8 cellular contexts compared by ENCODE assay signal in genomic region chr6:111478749-111479148, GRCh38. TPM values are rescaled to one million over a fixed set of nuclear protein-coding genes. Genes with fewer than 3 reads are reported as not detected.
DNase-seq lines count a peak whose midpoint lies in the region; ATAC-seq and TF ChIP-seq lines count a peak whose summit lies in the region.

No MANE protein-coding gene starts in this region.

- no peaks in the 10 kb centered on the region for H3K27me3 Mint-ChIP-seq in stimulated activated naive B cell treated with anti-CD40 and anti-IgM and Interleukin-4, amounts not matched to agents 10 μg/mL and 1 μg/mL and 100 μg/mL, for 72 hours

- H4K20me1 ChIP-seq in IMR-90 (ENCODE audit: insufficient read depth, low read length) (peaks cover 37% of the 10 kb centered on the region), smooth muscle cell (ENCODE audit: low read depth) (peaks cover 52% of the 10 kb centered on the region)

- DNase-seq in GDM1 (lab: John Stamatoyannopoulos, UW) = peak; percentile 27
- DNase-seq in IMR-90 = peak; percentile 72
- DNase-seq in SK-N-DZ (ENCODE audit: low spot score) = peak; percentile 29
- peak; percentile 66 for DNase-seq in foreskin melanocyte
- no peak for DNase-seq in smooth muscle cell (lab: John Stamatoyannopoulos, UW; ENCODE audit: unreplicated experiment)
- no peak for DNase-seq in stimulated activated naive B cell treated with anti-CD40 and anti-IgM and Interleukin-4, amounts not matched to agents 10 μg/mL and 1 μg/mL and 100 μg/mL, for 72 hours

- H3K4me2 ChIP-seq in IMR-90 (ENCODE audit: low read depth, low read length) = peak overlapping the region; percentile 48; the same call in 1 of the 2 replicates
- no peak overlapping the region for H3K4me2 ChIP-seq in smooth muscle cell

- no peaks in the 10 kb centered on the region for H3K9me3 ChIP-seq in IMR-90 (ENCODE audit: control insufficient read depth, insufficient read depth, low read length)
- H3K9me3 ChIP-seq in smooth muscle cell (replicated peaks; ENCODE audit: low read depth) = no peaks in the 10 kb centered on the region

- CTCF ChIA-PET in IMR-90 (lab: Yijun Ruan, JAX) = interaction anchor here (0.5 to 1.8 kb wide), 12 partner anchors 18 to 1150 kb away, joined by 3 to 8 read pairs (median 5); a partner anchor contains a TSS

- no peak overlapping the region for H3K27ac ChIP-seq in 22Rv1
- H3K27ac ChIP-seq in IMR-90 (ENCODE audit: insufficient read depth, low read length) = no peak overlapping the region
- peak overlapping the region; percentile 46 for H3K27ac ChIP-seq in smooth muscle cell (ENCODE audit: low read depth)

- BruUV-seq in IMR-90 (replicated peaks; lab: Mats Ljungman, UMichigan) = no TSS peak

- peak overlapping the region; percentile 91; the same call in 1 of the 2 replicates for H3K14ac ChIP-seq in IMR-90 (replicated peaks; ENCODE audit: low read depth, low read length)

- H3K79me1 ChIP-seq in IMR-90 (ENCODE audit: low read depth in 1 of 2, low read length in 2 of 2) = peaks cover 4 to 45% of the 10 kb centered on the region in 2 experiments; a peak in 2 of 4 replicates

- H3K79me2 ChIP-seq in smooth muscle cell (ENCODE audit: low read depth) = peaks cover 78% of the 10 kb centered on the region

- H3K4me1 ChIP-seq in IMR-90 (ENCODE audit: control insufficient read depth, insufficient read depth, low read length) (peaks cover 8% of the 10 kb centered on the region), smooth muscle cell (ENCODE audit: low read depth) (peaks cover 39% of the 10 kb centered on the region)

- POLR2A ChIA-PET in IMR-90 (lab: Charles Lee; ENCODE audit: unreplicated experiment) = no interaction called here

- H4K91ac ChIP-seq in IMR-90 (ENCODE audit: insufficient read depth, low read depth, low read length) = 0 out of 2 replicates have a peak overlapping the region, but pooled peaks have one; percentile 13

- in situ Hi-C loops in IMR-90 (cut with MboI; ENCODE audit: low sequenced_read_pairs) = no loop called here

- peak overlapping the region; percentile 53 for H2BK20ac ChIP-seq in IMR-90 (ENCODE audit: low read depth, low read length)

- TF ChIP-seq CTCF in 22Rv1 (IDR thresholded peaks at IDR 0.05) (peak; percentile 61), IMR-90 (conservative IDR thresholded peaks at IDR 0.05; ENCODE audit: low read depth, low read length) (peak; percentile 59), smooth muscle cell (IDR thresholded peaks at IDR 0.05; ENCODE audit: borderline replicate concordance, insufficient read depth, poor library complexity, severe bottlenecking) (no peak)

- peak overlapping the region; percentile 69; the same call in 1 of the 2 replicates for H3K4ac ChIP-seq in IMR-90 (ENCODE audit: low read depth, low read length)

- no peak overlapping the region for H4K8ac ChIP-seq in IMR-90 (ENCODE audit: low read depth in 2 of 2, low read length in 2 of 2)

- H3K4me3 Mint-ChIP-seq in stimulated activated naive B cell treated with anti-CD40 and anti-IgM and Interleukin-4, amounts not matched to agents 10 μg/mL and 1 μg/mL and 100 μg/mL, for 72 hours = no peak overlapping the region

- H3K36me3 ChIP-seq in IMR-90 (ENCODE audit: control insufficient read depth, insufficient read depth, low read length) = no peaks in the 10 kb centered on the region
- H3K36me3 ChIP-seq in smooth muscle cell (ENCODE audit: low read depth) = no peaks in the 10 kb centered on the region

- H2AK5ac ChIP-seq in IMR-90 (ENCODE audit: low read depth, low read length) = no peak overlapping the region; the same call in 1 of the 2 replicates

- no CpG with 5 or more reads among the region's 1 CpG for WGBS in IMR-90 (ENCODE audit: extremely low coverage in 2 of 2, insufficient read length in 1 of 2), 2 experiments
- 15% methylated on average over 1 of the region's 1 CpG for WGBS in smooth muscle cell (ENCODE audit: low lambda C conversion rate)

- H3K23ac ChIP-seq in IMR-90 (ENCODE audit: low read depth, low read length) = peak overlapping the region; percentile 94

- intact Hi-C loops in IMR-90 (cut with micrococcal nuclease) = loop anchor here (2.0 to 5.0 kb wide), 2 partner anchors 61 to 118 kb away; no protein-coding TSS in a partner anchor

- H2BK5ac ChIP-seq in IMR-90 (ENCODE audit: low read depth, low read length, poor library complexity, severe bottlenecking) = no peak overlapping the region

- ATAC-seq in IMR-90 (ENCODE audit: low read depth) (no peak), GM21423 (IDR thresholded peaks at IDR 0.05; ENCODE audit: unreplicated experiment) (no peak)
- ATAC-seq in stimulated activated naive B cell treated with anti-CD40 and anti-IgM and Interleukin-4, amounts not matched to agents 10 μg/mL and 1 μg/mL and 100 μg/mL, for 72 hours (replicated peaks) = no peak

- H3K4me3 ChIP-seq in IMR-90 (ENCODE audit: insufficient read depth, low read depth, low read length) (no peak overlapping the region), smooth muscle cell (no peak overlapping the region)

- H3K27ac Mint-ChIP-seq in stimulated activated naive B cell treated with anti-CD40 and anti-IgM and Interleukin-4, amounts not matched to agents 10 μg/mL and 1 μg/mL and 100 μg/mL, for 72 hours = no peak overlapping the region

- H3K9me1 ChIP-seq in IMR-90 (ENCODE audit: insufficient read depth, low read length) = peaks cover 9% of the 10 kb centered on the region

- no peak overlapping the region for H2AFZ ChIP-seq in IMR-90 (replicated peaks; ENCODE audit: low read length, poor library complexity)
- no peak overlapping the region for H2AFZ ChIP-seq in smooth muscle cell (ENCODE audit: low read depth)

- H3F3A ChIP-seq in smooth muscle cell (ENCODE audit: low read depth) = no peaks in the 10 kb centered on the region

- peaks cover 25 to 32% of the 10 kb centered on the region in 2 donors for H3K4me1 Mint-ChIP-seq in stimulated activated naive B cell treated with anti-CD40 and anti-IgM and Interleukin-4, amounts not matched to agents 10 μg/mL and 1 μg/mL and 100 μg/mL, for 72 hours

- peak; percentile 62 for TF ChIP-seq RAD21 in IMR-90 (IDR thresholded peaks at IDR 0.05; ENCODE audit: low read length)

- H2BK120ac ChIP-seq in IMR-90 (ENCODE audit: low read depth, low read length) = peak overlapping the region; percentile 76; the same call in 1 of the 2 replicates

- peak overlapping the region; percentile 2; the same call in 1 of the 2 replicates for H3K56ac ChIP-seq in IMR-90 (ENCODE audit: extremely low read depth, insufficient read depth, low read length)

- H3K27me3 ChIP-seq in IMR-90 (ENCODE audit: control insufficient read depth, insufficient read depth, low read length) (no peaks in the 10 kb centered on the region), smooth muscle cell (ENCODE audit: low read depth) (no peaks in the 10 kb centered on the region)

- H2BK15ac ChIP-seq in IMR-90 (ENCODE audit: low read depth, low read length) = no peak overlapping the region

- dilution Hi-C loops in IMR-90 (cut with HindIII; ENCODE audit: low sequenced_read_pairs, unreplicated experiment) = no loop called here

- H3K9me3 Mint-ChIP-seq in stimulated activated naive B cell treated with anti-CD40 and anti-IgM and Interleukin-4, amounts not matched to agents 10 μg/mL and 1 μg/mL and 100 μg/mL, for 72 hours = no peaks in the 10 kb centered on the region

- TF ChIP-seq POLR2A in IMR-90 (IDR thresholded peaks at IDR 0.05; ENCODE audit: low read depth, low read length) = no peak

- H3K36me3 Mint-ChIP-seq in stimulated activated naive B cell treated with anti-CD40 and anti-IgM and Interleukin-4, amounts not matched to agents 10 μg/mL and 1 μg/mL and 100 μg/mL, for 72 hours = peaks cover 0 to 4% of the 10 kb centered on the region in 2 donors

- H3K9ac ChIP-seq in IMR-90 (ENCODE audit: low read depth, low read length) (no peak overlapping the region), smooth muscle cell (ENCODE audit: low read depth) (no peak overlapping the region)

- H4K5ac ChIP-seq in IMR-90 (ENCODE audit: low read depth, low read length) = no peak overlapping the region

- no peak overlapping the region for H2AK9ac ChIP-seq in IMR-90 (replicated peaks; ENCODE audit: low read depth, low read length, poor library complexity)

- H3K18ac ChIP-seq in IMR-90 (ENCODE audit: low read depth, low read length) = no peak overlapping the region

TF ChIP-seq in IMR-90, 13 proteins besides CTCF, POLR2A, EP300 and RAD21:
- TF ChIP-seq MAFK (IDR thresholded peaks at IDR 0.05; ENCODE audit: low read depth, low read length) (no peak), SMC3 (IDR thresholded peaks at IDR 0.05; ENCODE audit: low read depth, low read length) (peak; percentile 36; the same call in 1 of the 2 replicates)

RNA-seq across cellular contexts. Expression of gene REV3L, which starts 4.3 kb away (rescaled TPM):
- total RNA-seq in IMR-90 (2012; rRNA removed) (15.4 and 24.4 TPM in 2 replicates), smooth muscle cell (19.2 and 19.8 TPM in 2 replicates)
- polyA plus RNA-seq in IMR-90 (2012; rRNA removed) (6.0 and 7.4 TPM in 2 replicates), smooth muscle cell (6.9 and 9.8 TPM in 2 replicates)
- 1.4 and 3.2 TPM in 2 replicates for polyA plus RNA-seq in IMR-90 (2012; cell fraction: cytosol; rRNA removed)
- polyA plus RNA-seq in IMR-90 (2012; cell fraction: nucleus; rRNA removed; ENCODE audit: low replicate concordance) = 2.2 and 19.3 TPM in 2 replicates
- polyA plus RNA-seq in SK-N-DZ (2014; cell fraction: cytosol; rRNA removed) = 10.8 and 13.9 TPM in 2 replicates
- polyA plus RNA-seq in SK-N-DZ (2014; cell fraction: nucleus; rRNA removed) = 12.1 and 26.1 TPM in 2 replicates

Comparison
In these comparisons a context has a peak if more than half of its experiments do, and no peak if none do; other contexts are left out.
1. DNase-seq: peak in GDM1 (single experiment), IMR-90 (single experiment), SK-N-DZ (single experiment) and foreskin melanocyte (single experiment); none in smooth muscle cell (single experiment) and stimulated activated naive B cell treated with anti-CD40 and anti-IgM and Interleukin-4, amounts not matched to agents 10 μg/mL and 1 μg/mL and 100 μg/mL, for 72 hours (single experiment).